ENCODE assay signal across 28 cellular contexts in genomic region chr17:27285501-27285900, GRCh38.
"Had no signal": no experiment of that assay in that cellular context is flagged by ENCODE, and none has a peak within 500 bp of the region (broad histone marks: within the 10 kb centered on the region; RNA-seq: fewer than 3 reads in every experiment).

No MANE protein-coding gene starts in this region.

- H3K9me3 ChIP-seq: ascending aorta, MG63, SJCRH30 had no signal

- H3K4me3 ChIP-seq: ascending aorta, cardiac muscle cell, MG63, SJCRH30, SK-N-MC had no signal

- H3K4me1 Mint-ChIP-seq: activated CD4-positive, alpha-beta T cell treated with anti-CD3 and anti-CD28 coated beads for 36 hours; activated naive CD4-positive, alpha-beta T cell treated with anti-CD3 and anti-CD28 coated beads, Interleukin-2, amount 50 U/mL, for 24 hours had no signal

- H3K4me1 ChIP-seq: ascending aorta had no signal

- ATAC-seq: activated CD4-positive, alpha-beta T cell treated with anti-CD3 and anti-CD28 coated beads for 36 hours; activated CD4-positive, CD25-positive, alpha-beta regulatory T cell treated with anti-CD3 and anti-CD28 coated beads, Interleukin-2, amount 50 U/mL, for 24 hours; activated T-cell treated with anti-CD3 and anti-CD28 coated beads, Interleukin-2, amount 50 U/mL, for 4 hours; Panc1 had no signal

- H3K27me3 Mint-ChIP-seq: activated naive CD4-positive, alpha-beta T cell treated with anti-CD3 and anti-CD28 coated beads, Interleukin-2, amount 50 U/mL, for 24 hours had no signal

- DNase-seq: activated CD4-positive, alpha-beta memory T cell treated with anti-CD3 and anti-CD28 coated beads for 36 hours; activated CD4-positive, alpha-beta T cell treated with anti-CD3 and anti-CD28 coated beads for 36 hours; activated CD4-positive, alpha-beta T cell treated with anti-CD3 and anti-CD28 coated beads, Interleukin-2, amount 50 U/mL, for 1 hour; activated CD8-positive, alpha-beta memory T cell treated with anti-CD3 and anti-CD28 coated beads, Interleukin-2, amount 50 U/mL, for 4 hours; activated effector memory CD4-positive, alpha-beta T cell treated with anti-CD3 and anti-CD28 coated beads, Interleukin-2, amount 50 U/mL, for 16 hours; activated naive CD4-positive, alpha-beta T cell treated with Interleukin-2 at 50 U/mL for 16 hours; activated naive CD8-positive, alpha-beta T cell treated with anti-CD3 and anti-CD28 coated beads, Interleukin-2, amount 10 ng/mL, durations not matched to agents 7 days and 5 days; activated T-cell treated with anti-CD3 and anti-CD28 coated beads for 4 hours; activated T-cell treated with anti-CD3 and anti-CD28 coated beads, Interleukin-2, amount 50 U/mL, for 4 hours; amygdala; Kasumi-1; KG1; MG63; NCI-H1048; NCI-H1105 treated with DMSO at 0.1 percent for 48 hours; NCI-H1436 treated with DMSO at 0.1 percent for 48 hours; NCI-H1694 treated with DMSO at 0.1 percent for 48 hours; NCI-H345; NCI-H524 treated with DMSO at 0.1 percent for 48 hours; SHP77; T1000 had no signal

- H3K27me3 ChIP-seq: ascending aorta, cardiac muscle cell, SJCRH30 had no signal

- H3K36me3 ChIP-seq: ascending aorta, cardiac muscle cell, MG63, SJCRH30 had no signal

- H3K4me3 Mint-ChIP-seq: activated CD4-positive, alpha-beta memory T cell treated with anti-CD3 and anti-CD28 coated beads for 36 hours; activated CD4-positive, alpha-beta T cell treated with anti-CD3 and anti-CD28 coated beads for 36 hours; activated naive CD4-positive, alpha-beta T cell treated with anti-CD3 and anti-CD28 coated beads, Interleukin-2, amount 50 U/mL, for 24 hours; activated naive CD8-positive, alpha-beta T cell treated with anti-CD3 and anti-CD28 coated beads, Interleukin-2, amount 10 ng/mL, durations not matched to agents 7 days and 5 days; activated T-cell treated with anti-CD3 and anti-CD28 coated beads, Interleukin-2, amount 50 U/mL, for 4 hours had no signal

- H3K9me3 Mint-ChIP-seq: activated CD4-positive, alpha-beta memory T cell treated with anti-CD3 and anti-CD28 coated beads for 36 hours; activated naive CD4-positive, alpha-beta T cell treated with anti-CD3 and anti-CD28 coated beads, Interleukin-2, amount 50 U/mL, for 24 hours; activated naive CD8-positive, alpha-beta T cell treated with anti-CD3 and anti-CD28 coated beads, Interleukin-2, amount 10 ng/mL, durations not matched to agents 7 days and 5 days; activated T-cell treated with anti-CD3 and anti-CD28 coated beads, Interleukin-2, amount 50 U/mL, for 4 hours had no signal

- H3K36me3 Mint-ChIP-seq: activated CD4-positive, alpha-beta memory T cell treated with anti-CD3 and anti-CD28 coated beads for 36 hours; activated naive CD4-positive, alpha-beta T cell treated with anti-CD3 and anti-CD28 coated beads, Interleukin-2, amount 50 U/mL, for 24 hours; activated naive CD8-positive, alpha-beta T cell treated with anti-CD3 and anti-CD28 coated beads, Interleukin-2, amount 10 ng/mL, durations not matched to agents 7 days and 5 days had no signal

- H3K27ac ChIP-seq: ascending aorta, cardiac muscle cell, SJCRH30, SK-N-MC had no signal

- H3K27ac Mint-ChIP-seq: activated CD4-positive, alpha-beta memory T cell treated with anti-CD3 and anti-CD28 coated beads for 36 hours; activated CD4-positive, alpha-beta T cell treated with anti-CD3 and anti-CD28 coated beads for 36 hours; activated naive CD4-positive, alpha-beta T cell treated with anti-CD3 and anti-CD28 coated beads, Interleukin-2, amount 50 U/mL, for 24 hours; activated naive CD8-positive, alpha-beta T cell treated with anti-CD3 and anti-CD28 coated beads, Interleukin-2, amount 10 ng/mL, durations not matched to agents 7 days and 5 days had no signal
